Comparison of ENCODE assay signal across 25 cellular contexts in the genomic region with DNA sequence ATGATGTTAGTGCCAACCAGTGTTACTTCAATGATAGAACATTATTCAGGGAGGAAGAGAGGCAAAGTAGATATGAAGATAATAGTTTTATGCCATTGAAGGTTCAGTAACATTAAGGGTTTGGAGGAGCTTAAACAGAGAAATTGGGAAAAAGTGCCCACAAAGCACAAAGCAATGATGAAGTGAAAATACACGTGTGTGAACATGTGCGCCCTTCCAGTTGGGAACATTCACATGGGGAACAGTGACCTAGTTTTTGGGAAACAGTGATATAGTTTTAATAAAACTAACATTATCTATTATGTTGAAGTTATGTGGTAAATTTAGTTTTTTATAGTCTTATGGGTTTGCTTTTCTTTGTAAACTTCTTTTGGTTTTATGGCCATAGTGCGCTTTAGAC.
"Had no signal": no experiment of that assay in that cellular context is flagged by ENCODE, and none has a peak within 500 bp of the region (broad histone marks: within the 10 kb centered on the region; RNA-seq: fewer than 3 reads in every experiment).

No MANE protein-coding gene starts in this region.

- ATAC-seq: naive thymus-derived CD4-positive, alpha-beta T cell; natural killer cell; psoas muscle; right cardiac atrium; sciatic nerve; stimulated activated effector memory CD8-positive, alpha-beta T cell treated with anti-CD3 and anti-CD28 coated beads, Interleukin-12 subunit alpha, Interleukin-12 subunit beta, amount 100 ng/mL, for 72 hours; stimulated activated naive B cell treated with anti-CD40 and anti-IgM and Interleukin-4, amounts not matched to agents 10 μg/mL and 1 μg/mL and 100 μg/mL, for 72 hours had no signal

- H3K27me3 ChIP-seq: ovary, stomach, thyroid gland, tibial nerve, upper lobe of left lung, vagina had no signal

- H3K9ac ChIP-seq: neural progenitor cell, parathyroid adenoma had no signal

- H3K9me3 ChIP-seq: ovary, psoas muscle, stomach, thoracic aorta, thyroid gland, tibial nerve, upper lobe of left lung, vagina had no signal

- H3K4me1 ChIP-seq: neural progenitor cell, parathyroid adenoma, psoas muscle, stomach, thyroid gland, tibial nerve, upper lobe of left lung, vagina had no signal

- H3K27ac ChIP-seq: neural progenitor cell, ovary, parathyroid adenoma, psoas muscle, skin epidermis, stomach, thoracic aorta, thyroid gland, tibial nerve, upper lobe of left lung, vagina had no signal

- H3K36me3 ChIP-seq: neural progenitor cell, ovary, stomach, thoracic aorta, thyroid gland, tibial nerve, upper lobe of left lung, vagina had no signal

- H2AFZ ChIP-seq: neural progenitor cell, parathyroid adenoma had no signal

- DNase-seq: naive thymus-derived CD4-positive, alpha-beta T cell; natural killer cell; occipital lobe; ovary; posterior cingulate gyrus; psoas muscle; right cardiac atrium; stimulated activated CD4-positive, alpha-beta T cell treated with anti-CD3 and anti-CD28 coated beads, Interleukin-15, amount 100 ng/mL, for 24 hours; stimulated activated CD4-positive, alpha-beta T cell treated with anti-CD3 and anti-CD28 coated beads, Interleukin-2, amount 100 ng/mL, for 24 hours; stimulated activated CD4-positive, alpha-beta T cell treated with anti-CD3 and anti-CD28 coated beads, Interleukin-2, amount 100 ng/mL, for 48 hours; stimulated activated CD4-positive, alpha-beta T cell treated with anti-CD3 and anti-CD28 coated beads, Interleukin-4, amount 100 ng/mL, for 24 hours; stimulated activated naive B cell treated with anti-CD40 and anti-IgM and Interleukin-4, amounts not matched to agents 10 μg/mL and 1 μg/mL and 100 μg/mL, for 72 hours; stimulated activated naive CD4-positive, alpha-beta T cell treated with Interleukin-2 at 50 U/mL for 16 hours; stomach; thyroid gland; trophoblast cell; upper lobe of left lung had no signal

- H3K4me2 ChIP-seq: neural progenitor cell had no signal

- H3K4me3 ChIP-seq: neural progenitor cell, ovary, psoas muscle, skin epidermis, stomach, thoracic aorta, thyroid gland, tibial nerve, upper lobe of left lung, vagina had no signal

- H3K79me2 ChIP-seq: parathyroid adenoma had no signal
